In genomic region chr13:111505175-111505777, GRCh38 we compare ENCODE assay signal across 13 cellular contexts.
A peak's percentile ranks its signal among the peaks of the same experiment; 100 is the strongest.
DNase-seq lines count a peak whose midpoint lies in the region; ATAC-seq and TF ChIP-seq lines count a peak whose summit lies in the region.
"Had no signal": no experiment of that assay in that cellular context is flagged by ENCODE, and none has a peak within 500 bp of the region (broad histone marks: within the 10 kb centered on the region; RNA-seq: fewer than 3 reads in every experiment).

No MANE protein-coding gene starts in this region.

- TF ChIP-seq CTCF in WERI-Rb-1 (IDR thresholded peaks at IDR 0.05; ENCODE audit: low read depth, low read length), result peak; percentile 85
- TF ChIP-seq CTCF in neural progenitor cell (IDR thresholded peaks at IDR 0.05), result peak; percentile 89

- H3K27me3 Mint-ChIP-seq in neural progenitor cell (ENCODE audit: insufficient read depth, low read depth), result peaks cover 3% of the 10 kb centered on the region
- H3K27me3 Mint-ChIP-seq: activated naive CD4-positive, alpha-beta T cell treated with anti-CD3 and anti-CD28 coated beads, Interleukin-2, amount 10 ng/mL, durations not matched to agents 7 days and 5 days had no signal

- H3K27me3 ChIP-seq in WERI-Rb-1 (ENCODE audit: insufficient read depth, low read depth, severe bottlenecking), result peaks cover 91% of the 10 kb centered on the region
- H3K27me3 ChIP-seq in neural progenitor cell, result peaks cover 4% of the 10 kb centered on the region

- H3K4me3 ChIP-seq in WERI-Rb-1 (ENCODE audit: low read depth, low read length), result no peak overlapping the region
- no peak overlapping the region for H3K4me3 ChIP-seq in neural progenitor cell
- H3K4me3 ChIP-seq: upper lobe of right lung had no signal

- peaks cover 18% of the 10 kb centered on the region for H3K9me3 Mint-ChIP-seq in neural progenitor cell

- peaks cover 8% of the 10 kb centered on the region for H3K4me1 Mint-ChIP-seq in neural progenitor cell
- H3K4me1 Mint-ChIP-seq: activated naive CD4-positive, alpha-beta T cell treated with anti-CD3 and anti-CD28 coated beads, Interleukin-2, amount 10 ng/mL, durations not matched to agents 7 days and 5 days had no signal

- H3K4me3 Mint-ChIP-seq in neural progenitor cell, result no peak overlapping the region
- H3K4me3 Mint-ChIP-seq: activated naive CD4-positive, alpha-beta T cell treated with anti-CD3 and anti-CD28 coated beads, Interleukin-2, amount 10 ng/mL, durations not matched to agents 7 days and 5 days had no signal

- H3K27ac ChIP-seq in WERI-Rb-1 (no peak overlapping the region), neural progenitor cell (no peak overlapping the region)
- H3K27ac ChIP-seq: HL-60, upper lobe of right lung had no signal

- no peaks in the 10 kb centered on the region for H4K20me1 ChIP-seq in neural progenitor cell (ENCODE audit: low read depth)

- H3K27ac Mint-ChIP-seq in neural progenitor cell, result no peak overlapping the region
- H3K27ac Mint-ChIP-seq: activated naive CD4-positive, alpha-beta T cell treated with anti-CD3 and anti-CD28 coated beads, Interleukin-2, amount 10 ng/mL, durations not matched to agents 7 days and 5 days had no signal

- H3K36me3 Mint-ChIP-seq in neural progenitor cell, result peaks cover 3% of the 10 kb centered on the region
- H3K36me3 Mint-ChIP-seq: activated naive CD4-positive, alpha-beta T cell treated with anti-CD3 and anti-CD28 coated beads, Interleukin-2, amount 10 ng/mL, durations not matched to agents 7 days and 5 days had no signal

- ATAC-seq in HG03045 (IDR thresholded peaks at IDR 0.05; ENCODE audit: unreplicated experiment), result no peak
- ATAC-seq: Right ventricle myocardium inferior, upper lobe of right lung had no signal

- no peak overlapping the region for H2AFZ ChIP-seq in neural progenitor cell (replicated peaks)

- H3K36me3 ChIP-seq in WERI-Rb-1 (no peaks in the 10 kb centered on the region), neural progenitor cell (no peaks in the 10 kb centered on the region)
- H3K36me3 ChIP-seq: upper lobe of right lung had no signal

- DNase-seq in ELR (ENCODE audit: low read depth) (peak; percentile 2), HT1080 (ENCODE audit: low read depth) (peak; percentile 27), WERI-Rb-1 (peak; percentile 41), neural progenitor cell (ENCODE audit: low spot score) (peak; percentile 87), AG08395 (ENCODE audit: low spot score) (no peak), DMS79 treated with DMSO at 0.1 percent for 48 hours (lab: John Stamatoyannopoulos, UW) (no peak)
- no peak for DNase-seq in activated CD4-positive, CD25-positive, alpha-beta regulatory T cell (lab: John Stamatoyannopoulos, UW)
- DNase-seq: activated naive CD4-positive, alpha-beta T cell treated with anti-CD3 and anti-CD28 coated beads, Interleukin-2, amount 10 ng/mL, durations not matched to agents 7 days and 5 days; NCI-H187; upper lobe of right lung had no signal

- H3F3A ChIP-seq in neural progenitor cell (ENCODE audit: low read depth), result no peaks in the 10 kb centered on the region

- no peak overlapping the region for H3K9ac ChIP-seq in neural progenitor cell

- H3K9me3 ChIP-seq in WERI-Rb-1 (ENCODE audit: severe bottlenecking), result peaks cover 40% of the 10 kb centered on the region
- H3K9me3 ChIP-seq in neural progenitor cell (ENCODE audit: low read depth), result no peaks in the 10 kb centered on the region
- H3K9me3 ChIP-seq: upper lobe of right lung had no signal

- H3K79me2 ChIP-seq in neural progenitor cell (ENCODE audit: low read depth), result no peaks in the 10 kb centered on the region

- H3K4me1 ChIP-seq in neural progenitor cell, result peaks cover 4% of the 10 kb centered on the region
- H3K4me1 ChIP-seq: upper lobe of right lung had no signal

- no peak overlapping the region for H3K4me2 ChIP-seq in neural progenitor cell

Comparison
In these comparisons a context has a peak if more than half of its experiments do, and no peak if none do; other contexts are left out.
1. DNase-seq: peak in ELR (single experiment), HT1080 (single experiment), WERI-Rb-1 (single experiment) and neural progenitor cell (single experiment); none in activated CD4-positive, CD25-positive, alpha-beta regulatory T cell (0 of 4), AG08395 (single experiment) and DMS79 treated with DMSO at 0.1 percent for 48 hours (single experiment).